ENCODE assay signal across 22 cellular contexts in genomic region chr1:55447488-55447887, GRCh38.
DNase-seq lines count a peak whose midpoint lies in the region; ATAC-seq and TF ChIP-seq lines count a peak whose summit lies in the region.
"Had no signal": no experiment of that assay in that cellular context is flagged by ENCODE, and none has a peak within 500 bp of the region (broad histone marks: within the 10 kb centered on the region; RNA-seq: fewer than 3 reads in every experiment).

No MANE protein-coding gene starts in this region.

- H3K36me3 ChIP-seq in GM23248 (ENCODE audit: low read depth) (no peaks in the 10 kb centered on the region), left lung (no peaks in the 10 kb centered on the region)
- H3K36me3 ChIP-seq: esophagus muscularis mucosa, gastrocnemius medialis had no signal

- peaks cover 45% of the 10 kb centered on the region for H3K4me1 ChIP-seq in GM23248 (ENCODE audit: insufficient read depth)
- peaks cover 3 to 11% of the 10 kb centered on the region in 2 donors for H3K4me1 ChIP-seq in left lung

- intact Hi-C loops in left lung (cut with DNase I) = no loop called here

- H4K20me1 ChIP-seq in GM23248 (ENCODE audit: insufficient read depth) = no peaks in the 10 kb centered on the region

- H3K27ac Mint-ChIP-seq in WTC11 = no peak overlapping the region
- H3K27ac Mint-ChIP-seq: activated CD8-positive, alpha-beta T cell treated with anti-CD3 and anti-CD28 coated beads for 36 hours had no signal

- no peaks in the 10 kb centered on the region for H3K9me3 ChIP-seq in GM23248 (ENCODE audit: low read depth)
- no peaks in the 10 kb centered on the region for H3K9me3 ChIP-seq in left lung
- H3K9me3 ChIP-seq: gastrocnemius medialis had no signal

- no peaks in the 10 kb centered on the region for H3K4me1 Mint-ChIP-seq in WTC11
- H3K4me1 Mint-ChIP-seq: neural crest cell had no signal

- DNase-seq in GM23248 (peak; percentile 38), WTC11 (ENCODE audit: low spot score) (no peak), left lung (no peak), pons (ENCODE audit: low spot score) (no peak), COR-L47 (lab: John Stamatoyannopoulos, UW) (no peak)
- DNase-seq: activated CD4-positive, CD25-positive, alpha-beta regulatory T cell treated with anti-CD3 and anti-CD28 coated beads, Interleukin-2, amount 50 U/mL, for 72 hours; activated CD8-positive, alpha-beta T cell treated with anti-CD3 and anti-CD28 coated beads for 36 hours; activated effector memory CD4-positive, alpha-beta T cell treated with anti-CD3 and anti-CD28 coated beads, Interleukin-2, amount 50 U/mL, for 16 hours; effector CD8-positive, alpha-beta T cell; gastrocnemius medialis; hypothalamus; KG1; MV-4-11; NCI-H2171 treated with DMSO at 0.1 percent for 48 hours; NCI-H526 treated with DMSO at 0.1 percent for 48 hours; posterior cingulate gyrus; stimulated activated naive CD4-positive, alpha-beta T cell treated with Interleukin-2 at 50 U/mL for 16 hours had no signal

- H3K27me3 Mint-ChIP-seq in WTC11 (ENCODE audit: low read depth) = no peaks in the 10 kb centered on the region

- no peak overlapping the region for H3K4me2 ChIP-seq in GM23248 (ENCODE audit: unreplicated experiment)

- no peaks in the 10 kb centered on the region for H3K36me3 Mint-ChIP-seq in WTC11

- no peak overlapping the region for H3K9ac ChIP-seq in GM23248

- ATAC-seq in WTC11 (no peak), left lung (peak; percentile 49), HG03457 (IDR thresholded peaks at IDR 0.05; ENCODE audit: unreplicated experiment) (no peak)
- ATAC-seq: activated CD8-positive, alpha-beta T cell treated with anti-CD3 and anti-CD28 coated beads for 36 hours; gastrocnemius medialis; sciatic nerve had no signal

- no peak overlapping the region for H2AFZ ChIP-seq in GM23248

- peaks cover 39% of the 10 kb centered on the region for H3F3A ChIP-seq in GM23248 (ENCODE audit: insufficient read depth)

- H3K9me3 Mint-ChIP-seq in WTC11 = peaks cover 8% of the 10 kb centered on the region
- H3K9me3 Mint-ChIP-seq: activated CD8-positive, alpha-beta T cell treated with anti-CD3 and anti-CD28 coated beads for 36 hours had no signal

- CTCF ChIA-PET in WTC11 (lab: Charles Lee) = no interaction called here

- H3K4me3 ChIP-seq in GM23248 (no peak overlapping the region), left lung (no peak overlapping the region)
- H3K4me3 ChIP-seq: esophagus muscularis mucosa, gastrocnemius medialis had no signal

- TF ChIP-seq RAD21 in Ishikawa (IDR thresholded peaks at IDR 0.05; ENCODE audit: low read depth) = no peak

- in situ Hi-C loops in GM23248 (cut with MboI) = no loop called here

- 80 to 81% methylated on average over 2 of the region's 2 CpGs for WGBS in GM23248 (ENCODE audit: low coverage in 1 of 2, low lambda C conversion rate in 2 of 2, missing lambda C conversion rate in 2 of 2), 2 experiments

- no peak for TF ChIP-seq EP300 in Ishikawa (IDR thresholded peaks at IDR 0.05; ENCODE audit: borderline replicate concordance)

- H3K79me2 ChIP-seq in GM23248 (ENCODE audit: insufficient read depth) = no peaks in the 10 kb centered on the region

- H3K9me2 ChIP-seq in GM23248 (ENCODE audit: insufficient read depth) = no peaks in the 10 kb centered on the region

- H3K27me3 ChIP-seq in GM23248 (replicated peaks; ENCODE audit: insufficient read depth) (no peaks in the 10 kb centered on the region), left lung (no peaks in the 10 kb centered on the region)
- H3K27me3 ChIP-seq: esophagus muscularis mucosa, gastrocnemius medialis had no signal

- H3K27ac ChIP-seq in GM23248 (no peak overlapping the region), left lung (no peak overlapping the region)
- H3K27ac ChIP-seq: esophagus muscularis mucosa, gastrocnemius medialis had no signal

- TF ChIP-seq CTCF in WTC11 (IDR thresholded peaks at IDR 0.05) (no peak), left lung (IDR thresholded peaks at IDR 0.05) (no peak)

- POLR2A ChIA-PET in WTC11 (lab: Charles Lee) = no interaction called here

- no peak overlapping the region for H3K4me3 Mint-ChIP-seq in WTC11
- H3K4me3 Mint-ChIP-seq: activated CD8-positive, alpha-beta T cell treated with anti-CD3 and anti-CD28 coated beads for 36 hours; neural crest cell had no signal

TF ChIP-seq in Ishikawa, 13 proteins besides CTCF, POLR2A, EP300 and RAD21:
- TF ChIP-seq, protein P1, sequence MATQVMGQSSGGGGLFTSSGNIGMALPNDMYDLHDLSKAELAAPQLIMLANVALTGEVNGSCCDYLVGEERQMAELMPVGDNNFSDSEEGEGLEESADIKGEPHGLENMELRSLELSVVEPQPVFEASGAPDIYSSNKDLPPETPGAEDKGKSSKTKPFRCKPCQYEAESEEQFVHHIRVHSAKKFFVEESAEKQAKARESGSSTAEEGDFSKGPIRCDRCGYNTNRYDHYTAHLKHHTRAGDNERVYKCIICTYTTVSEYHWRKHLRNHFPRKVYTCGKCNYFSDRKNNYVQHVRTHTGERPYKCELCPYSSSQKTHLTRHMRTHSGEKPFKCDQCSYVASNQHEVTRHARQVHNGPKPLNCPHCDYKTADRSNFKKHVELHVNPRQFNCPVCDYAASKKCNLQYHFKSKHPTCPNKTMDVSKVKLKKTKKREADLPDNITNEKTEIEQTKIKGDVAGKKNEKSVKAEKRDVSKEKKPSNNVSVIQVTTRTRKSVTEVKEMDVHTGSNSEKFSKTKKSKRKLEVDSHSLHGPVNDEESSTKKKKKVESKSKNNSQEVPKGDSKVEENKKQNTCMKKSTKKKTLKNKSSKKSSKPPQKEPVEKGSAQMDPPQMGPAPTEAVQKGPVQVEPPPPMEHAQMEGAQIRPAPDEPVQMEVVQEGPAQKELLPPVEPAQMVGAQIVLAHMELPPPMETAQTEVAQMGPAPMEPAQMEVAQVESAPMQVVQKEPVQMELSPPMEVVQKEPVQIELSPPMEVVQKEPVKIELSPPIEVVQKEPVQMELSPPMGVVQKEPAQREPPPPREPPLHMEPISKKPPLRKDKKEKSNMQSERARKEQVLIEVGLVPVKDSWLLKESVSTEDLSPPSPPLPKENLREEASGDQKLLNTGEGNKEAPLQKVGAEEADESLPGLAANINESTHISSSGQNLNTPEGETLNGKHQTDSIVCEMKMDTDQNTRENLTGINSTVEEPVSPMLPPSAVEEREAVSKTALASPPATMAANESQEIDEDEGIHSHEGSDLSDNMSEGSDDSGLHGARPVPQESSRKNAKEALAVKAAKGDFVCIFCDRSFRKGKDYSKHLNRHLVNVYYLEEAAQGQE (IDR thresholded peaks at IDR 0.05; ENCODE audit: low read depth) = peak; percentile 60; the same call in 1 of the 2 replicates
- no peak for TF ChIP-seq MAX (IDR thresholded peaks at IDR 0.05)

TF ChIP-seq in WTC11, 78 proteins besides CTCF, POLR2A, EP300 and RAD21:
- TF ChIP-seq, protein P2, sequence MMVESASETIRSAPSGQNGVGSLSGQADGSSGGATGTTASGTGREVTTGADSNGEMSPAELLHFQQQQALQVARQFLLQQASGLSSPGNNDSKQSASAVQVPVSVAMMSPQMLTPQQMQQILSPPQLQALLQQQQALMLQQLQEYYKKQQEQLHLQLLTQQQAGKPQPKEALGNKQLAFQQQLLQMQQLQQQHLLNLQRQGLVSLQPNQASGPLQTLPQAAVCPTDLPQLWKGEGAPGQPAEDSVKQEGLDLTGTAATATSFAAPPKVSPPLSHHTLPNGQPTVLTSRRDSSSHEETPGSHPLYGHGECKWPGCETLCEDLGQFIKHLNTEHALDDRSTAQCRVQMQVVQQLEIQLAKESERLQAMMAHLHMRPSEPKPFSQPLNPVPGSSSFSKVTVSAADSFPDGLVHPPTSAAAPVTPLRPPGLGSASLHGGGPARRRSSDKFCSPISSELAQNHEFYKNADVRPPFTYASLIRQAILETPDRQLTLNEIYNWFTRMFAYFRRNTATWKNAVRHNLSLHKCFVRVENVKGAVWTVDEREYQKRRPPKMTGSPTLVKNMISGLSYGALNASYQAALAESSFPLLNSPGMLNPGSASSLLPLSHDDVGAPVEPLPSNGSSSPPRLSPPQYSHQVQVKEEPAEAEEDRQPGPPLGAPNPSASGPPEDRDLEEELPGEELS (CRISPR knock-in tag; IDR thresholded peaks at IDR 0.05) = no peak
- TF ChIP-seq RORB (CRISPR knock-in tag; IDR thresholded peaks at IDR 0.05) (no peak), GABPB1 (CRISPR knock-in tag; IDR thresholded peaks at IDR 0.05) (peak; percentile 29; the same call in 1 of the 2 replicates)
